In genomic region chr2:222973237-222973636, GRCh38 we compare ENCODE assay signal across 1 cellular context.
TF ChIP-seq lines count a peak whose summit lies in the region.

No MANE protein-coding gene starts in this region.

TF ChIP-seq in SK-N-SH, 30 proteins besides CTCF, POLR2A, EP300 and RAD21 (continued from another document):
- no peak for TF ChIP-seq NRF1 (IDR thresholded peaks at IDR 0.05; ENCODE audit: low read depth, low read length)
- TF ChIP-seq EZH2phosphoT487 (IDR thresholded peaks at IDR 0.05; ENCODE audit: borderline replicate concordance, low read depth) = no peak
- TF ChIP-seq FOXJ3 (CRISPR knock-in tag; IDR thresholded peaks at IDR 0.05) = no peak
- TF ChIP-seq RXRA (IDR thresholded peaks at IDR 0.05; ENCODE audit: borderline replicate concordance, low read depth) = no peak
- no peak for TF ChIP-seq TEAD4 (IDR thresholded peaks at IDR 0.05; ENCODE audit: borderline replicate concordance, insufficient read depth)
- TF ChIP-seq MXI1 (IDR thresholded peaks at IDR 0.05; ENCODE audit: low read depth, low read length) = no peak
- no peak for TF ChIP-seq RCOR1 (IDR thresholded peaks at IDR 0.05; ENCODE audit: low read length)
- no peak for TF ChIP-seq ZBTB33 (IDR thresholded peaks at IDR 0.05; ENCODE audit: borderline replicate concordance, low read depth)
- no peak for TF ChIP-seq ELF1 (IDR thresholded peaks at IDR 0.05)
